Comparison of ENCODE assay signal across 28 cellular contexts in the genomic region with DNA sequence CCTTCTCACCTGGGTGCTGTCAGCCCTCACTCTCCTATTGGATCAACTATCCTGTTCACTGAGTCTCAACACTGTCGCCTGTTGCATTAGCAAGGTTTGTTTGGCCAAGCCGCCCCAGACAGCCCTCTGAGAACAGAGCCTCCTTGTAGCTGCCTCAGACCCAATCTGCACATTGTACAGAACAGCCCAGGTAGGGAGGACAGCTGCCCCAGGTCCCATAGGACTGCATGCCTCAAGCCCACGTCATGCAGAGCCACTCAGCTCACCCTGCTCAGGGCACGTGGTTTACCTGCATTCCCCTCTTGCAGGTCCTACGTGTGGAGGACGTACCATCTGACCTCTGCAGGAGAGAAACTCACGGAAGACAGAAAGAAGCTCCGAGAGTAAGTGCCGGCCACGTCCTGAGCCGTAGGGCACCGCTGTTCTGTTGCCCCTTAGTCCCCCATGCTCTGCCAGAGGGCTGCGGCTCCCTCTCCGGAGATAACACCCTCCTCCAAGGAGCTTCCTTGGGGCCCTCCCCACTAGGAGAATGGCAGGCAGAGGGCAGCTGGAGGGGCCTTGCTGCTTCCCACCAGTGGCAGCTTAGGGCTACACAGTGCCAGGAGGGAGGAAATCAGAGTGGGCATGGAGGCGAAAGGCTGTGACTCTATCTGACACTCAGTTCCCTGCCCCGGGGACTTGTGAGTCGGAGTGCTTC. TPM values are rescaled to one million over a fixed set of nuclear protein-coding genes. Genes with fewer than 3 reads are reported as not detected.
DNase-seq lines count a peak whose midpoint lies in the region; ATAC-seq and TF ChIP-seq lines count a peak whose summit lies in the region.
"Had no signal": no experiment of that assay in that cellular context is flagged by ENCODE, and none has a peak within 500 bp of the region (broad histone marks: within the 10 kb centered on the region; RNA-seq: fewer than 3 reads in every experiment).

No MANE protein-coding gene starts in this region.

- intact Hi-C loops in Right ventricle myocardium inferior (cut with DNase I), result no loop called here
- intact Hi-C loops in Right ventricle myocardium superior (cut with DNase I), result no loop called here
- intact Hi-C loops in natural killer cell (cut with micrococcal nuclease), result no loop called here

- H3K36me3 Mint-ChIP-seq in natural killer cell (no peaks in the 10 kb centered on the region), type B pancreatic cell (peaks cover 15% of the 10 kb centered on the region)

- H3K27ac Mint-ChIP-seq in natural killer cell (no peak overlapping the region), type B pancreatic cell (no peak overlapping the region)
- H3K27ac Mint-ChIP-seq: activated CD8-positive, alpha-beta T cell treated with anti-CD3 and anti-CD28 coated beads for 36 hours; mesothelial cell of epicardium had no signal

- H3K27ac ChIP-seq in RWPE1, result peak overlapping the region; percentile 37
- H3K27ac ChIP-seq: BLaER1, brain microvascular endothelial cell, GM23248, heart right ventricle, KMS-11, ovary, upper lobe of left lung had no signal

- POLR2A ChIA-PET in RWPE1 (lab: Yijun Ruan, JAX; ENCODE audit: low non-redundant PET), result no interaction called here

- CTCF ChIA-PET in RWPE1 (lab: Yijun Ruan, JAX), result interaction anchor here (0.7 to 1.9 kb wide), 4 partner anchors 10 to 111 kb away, joined by 3 to 10 read pairs (median 6); no protein-coding TSS in a partner anchor

- DNase-seq in Right ventricle myocardium inferior (ENCODE audit: missing footprints) (peak; percentile 30), Right ventricle myocardium superior (no peak), RWPE1 (ENCODE audit: low spot score) (no peak), natural killer cell (no peak), type B pancreatic cell (ENCODE audit: extremely low spot score, unreplicated experiment) (no peak), SKM-1 (lab: John Stamatoyannopoulos, UW; ENCODE audit: unreplicated experiment) (no peak), KG1 (lab: John Stamatoyannopoulos, UW) (no peak)
- DNase-seq: activated CD4-positive, alpha-beta T cell treated with anti-CD3 and anti-CD28 coated beads for 1 hour; activated CD8-positive, alpha-beta memory T cell treated with anti-CD3 and anti-CD28 coated beads, Interleukin-2, amount 50 U/mL, for 48 hours; activated CD8-positive, alpha-beta T cell treated with anti-CD3 and anti-CD28 coated beads for 36 hours; activated gamma-delta T cell; amniotic stem cell; brain microvascular endothelial cell; COR-L47; GM23248; heart right ventricle; MG63; naive B cell; NCI-H1105; NCI-H187 treated with DMSO at 0.1 percent for 48 hours; NCI-H510A treated with DMSO at 0.1 percent for 48 hours; ovary; stimulated activated naive B cell treated with anti-CD40 and anti-IgM and Interleukin-4, amounts not matched to agents 10 μg/mL and 1 μg/mL and 100 μg/mL, for 72 hours; substantia nigra; upper lobe of left lung had no signal

- H3K4me1 Mint-ChIP-seq in natural killer cell (peaks cover 10 to 20% of the 10 kb centered on the region in 2 donors), type B pancreatic cell (ENCODE audit: unreplicated experiment) (peaks cover 6% of the 10 kb centered on the region)

- H3K27me3 Mint-ChIP-seq in natural killer cell (ENCODE audit: low read depth in 2 of 2) (no peaks in the 10 kb centered on the region), type B pancreatic cell (no peaks in the 10 kb centered on the region)
- H3K27me3 Mint-ChIP-seq: activated CD8-positive, alpha-beta T cell treated with anti-CD3 and anti-CD28 coated beads for 36 hours; naive B cell; stimulated activated naive B cell treated with anti-CD40 and anti-IgM and Interleukin-4, amounts not matched to agents 10 μg/mL and 1 μg/mL and 100 μg/mL, for 72 hours had no signal

- H3K4me3 Mint-ChIP-seq in natural killer cell (peak overlapping the region; percentile 60), type B pancreatic cell (peak overlapping the region; percentile 73)
- H3K4me3 Mint-ChIP-seq: mesothelial cell of epicardium; stimulated activated naive B cell treated with anti-CD40 and anti-IgM and Interleukin-4, amounts not matched to agents 10 μg/mL and 1 μg/mL and 100 μg/mL, for 72 hours had no signal

- ATAC-seq in Right ventricle myocardium inferior (no peak), Right ventricle myocardium superior (ENCODE audit: poor library complexity) (no peak), natural killer cell (no peak)
- ATAC-seq: activated CD8-positive, alpha-beta T cell treated with anti-CD3 and anti-CD28 coated beads for 36 hours; heart right ventricle; stimulated activated naive B cell treated with anti-CD40 and anti-IgM and Interleukin-4, amounts not matched to agents 10 μg/mL and 1 μg/mL and 100 μg/mL, for 72 hours had no signal

- TF ChIP-seq CTCF in RWPE1 (conservative IDR thresholded peaks at IDR 0.05; ENCODE audit: low read depth) (no peak), natural killer cell (IDR thresholded peaks at IDR 0.05) (no peak), type B pancreatic cell (conservative IDR thresholded peaks at IDR 0.05) (no peak)

- H3K9me3 Mint-ChIP-seq in natural killer cell (no peaks in the 10 kb centered on the region), type B pancreatic cell (no peaks in the 10 kb centered on the region)
- H3K9me3 Mint-ChIP-seq: activated CD8-positive, alpha-beta T cell treated with anti-CD3 and anti-CD28 coated beads for 36 hours; mesothelial cell of epicardium; naive B cell; stimulated activated naive B cell treated with anti-CD40 and anti-IgM and Interleukin-4, amounts not matched to agents 10 μg/mL and 1 μg/mL and 100 μg/mL, for 72 hours had no signal

RNA-seq across cellular contexts. Expression of gene SNRNP25, which starts 2.8 kb away (rescaled TPM):
- total RNA-seq in Right ventricle myocardium inferior, result 80.7 TPM
- 79.9 TPM for total RNA-seq in Right ventricle myocardium superior
- 10 to 100 TPM in 2 of 3 donors, 1 to 10 TPM in 1; 6.4 to 13.4 (median 13.2) TPM for total RNA-seq in natural killer cell
- total RNA-seq in type B pancreatic cell (ENCODE audit: low replicate concordance), result 38.5 and 48.7 TPM in 2 replicates

RNA-seq across cellular contexts. Expression of gene POLR3K, which starts 3.0 kb away (rescaled TPM):
- total RNA-seq in Right ventricle myocardium inferior, result 11.3 TPM
- total RNA-seq in Right ventricle myocardium superior, result 11.1 TPM
- 10 to 100 TPM; 10.6 to 14.6 (median 11.3) TPM for total RNA-seq in natural killer cell
- total RNA-seq in type B pancreatic cell (ENCODE audit: low replicate concordance), result 12.6 and 17.6 TPM in 2 replicates

RNA-seq across cellular contexts. Expression of gene RHBDF1, which starts 16.1 kb away (rescaled TPM):
- total RNA-seq in Right ventricle myocardium inferior, result 24.5 TPM
- total RNA-seq in Right ventricle myocardium superior, result 16.6 TPM
- total RNA-seq in natural killer cell, result 1 to 10 TPM in 1 of 3 donors, under 1 TPM in 2; 0.26 to 1.1 (median 0.78) TPM
- 25.3 and 27.3 TPM in 2 replicates for total RNA-seq in type B pancreatic cell (ENCODE audit: low replicate concordance)

RNA-seq across cellular contexts. Expression of gene MPG, which starts 21.6 kb away (rescaled TPM):
- total RNA-seq in Right ventricle myocardium inferior (37.2 TPM), Right ventricle myocardium superior (31.6 TPM), natural killer cell (10 to 100 TPM; 29.9 to 34.3 (median 31.5) TPM), type B pancreatic cell (ENCODE audit: low replicate concordance) (38.0 and 40.0 TPM in 2 replicates)
